Comparison of ENCODE assay signal across 1 cellular context in the genomic region with DNA sequence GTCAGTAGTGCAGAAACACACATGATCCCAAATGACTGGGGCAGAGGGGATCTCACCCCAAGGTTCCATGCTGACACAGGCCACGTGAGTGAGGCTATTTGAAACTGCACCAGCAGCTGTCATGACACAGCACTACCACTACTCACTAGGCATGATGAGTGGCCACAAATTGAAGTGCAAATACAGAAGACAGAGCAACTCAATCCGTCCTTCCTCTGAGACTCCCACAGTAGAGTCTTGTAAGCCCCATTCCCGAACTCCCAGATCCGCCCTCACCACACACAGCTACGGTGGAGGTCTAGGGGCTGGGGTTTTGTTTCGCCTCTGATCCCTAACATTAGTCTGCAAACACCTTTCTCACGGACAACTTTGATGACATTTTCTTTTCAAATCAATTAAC.
TF ChIP-seq lines count a peak whose summit lies in the region.

No MANE protein-coding gene starts in this region.

TF ChIP-seq in K562, 482 proteins besides CTCF, POLR2A, EP300 and RAD21 (continued from another document and continues in another):
- TF ChIP-seq, protein P1, sequence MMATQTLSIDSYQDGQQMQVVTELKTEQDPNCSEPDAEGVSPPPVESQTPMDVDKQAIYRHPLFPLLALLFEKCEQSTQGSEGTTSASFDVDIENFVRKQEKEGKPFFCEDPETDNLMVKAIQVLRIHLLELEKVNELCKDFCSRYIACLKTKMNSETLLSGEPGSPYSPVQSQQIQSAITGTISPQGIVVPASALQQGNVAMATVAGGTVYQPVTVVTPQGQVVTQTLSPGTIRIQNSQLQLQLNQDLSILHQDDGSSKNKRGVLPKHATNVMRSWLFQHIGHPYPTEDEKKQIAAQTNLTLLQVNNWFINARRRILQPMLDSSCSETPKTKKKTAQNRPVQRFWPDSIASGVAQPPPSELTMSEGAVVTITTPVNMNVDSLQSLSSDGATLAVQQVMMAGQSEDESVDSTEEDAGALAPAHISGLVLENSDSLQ (IDR thresholded peaks at IDR 0.05) = peak; percentile 92
- no peak for TF ChIP-seq MCM7 (IDR thresholded peaks at IDR 0.05)
- no peak for TF ChIP-seq ZNF583 (CRISPR knock-in tag; IDR thresholded peaks at IDR 0.05)
- TF ChIP-seq NFE2L1 (tag; IDR thresholded peaks at IDR 0.05; ENCODE audit: borderline replicate concordance, low read depth) = peak; percentile 47; the same call in 1 of the 2 replicates
- 0 out of 2 replicates have a peak, but pooled peaks have one; percentile 36 for TF ChIP-seq ZNF766 (CRISPR knock-in tag; conservative IDR thresholded peaks at IDR 0.05)
- no peak for TF ChIP-seq DDX20 (tag; IDR thresholded peaks at IDR 0.05; ENCODE audit: low read depth)
- TF ChIP-seq EHMT2 (IDR thresholded peaks at IDR 0.05) = peak; percentile 88
- no peak for TF ChIP-seq ASH1L (IDR thresholded peaks at IDR 0.05; ENCODE audit: borderline replicate concordance, low read depth, partially characterized antibody)
- TF ChIP-seq STAT5B (CRISPR knock-in tag; IDR thresholded peaks at IDR 0.05) = no peak
- TF ChIP-seq ESRRB (CRISPR knock-in tag; IDR thresholded peaks at IDR 0.05; ENCODE audit: borderline replicate concordance) = no peak
- TF ChIP-seq, protein P2, sequence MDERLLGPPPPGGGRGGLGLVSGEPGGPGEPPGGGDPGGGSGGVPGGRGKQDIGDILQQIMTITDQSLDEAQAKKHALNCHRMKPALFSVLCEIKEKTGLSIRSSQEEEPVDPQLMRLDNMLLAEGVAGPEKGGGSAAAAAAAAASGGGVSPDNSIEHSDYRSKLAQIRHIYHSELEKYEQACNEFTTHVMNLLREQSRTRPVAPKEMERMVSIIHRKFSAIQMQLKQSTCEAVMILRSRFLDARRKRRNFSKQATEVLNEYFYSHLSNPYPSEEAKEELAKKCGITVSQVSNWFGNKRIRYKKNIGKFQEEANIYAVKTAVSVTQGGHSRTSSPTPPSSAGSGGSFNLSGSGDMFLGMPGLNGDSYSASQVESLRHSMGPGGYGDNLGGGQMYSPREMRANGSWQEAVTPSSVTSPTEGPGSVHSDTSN (CRISPR knock-in tag; IDR thresholded peaks at IDR 0.05; ENCODE audit: low read depth) = no peak
- TF ChIP-seq, protein P2 (tag; conservative IDR thresholded peaks at IDR 0.05; ENCODE audit: low read depth) = peak; percentile 92
- TF ChIP-seq BACH1 (tag; IDR thresholded peaks at IDR 0.05) = peak; percentile 99
- TF ChIP-seq, protein P3, sequence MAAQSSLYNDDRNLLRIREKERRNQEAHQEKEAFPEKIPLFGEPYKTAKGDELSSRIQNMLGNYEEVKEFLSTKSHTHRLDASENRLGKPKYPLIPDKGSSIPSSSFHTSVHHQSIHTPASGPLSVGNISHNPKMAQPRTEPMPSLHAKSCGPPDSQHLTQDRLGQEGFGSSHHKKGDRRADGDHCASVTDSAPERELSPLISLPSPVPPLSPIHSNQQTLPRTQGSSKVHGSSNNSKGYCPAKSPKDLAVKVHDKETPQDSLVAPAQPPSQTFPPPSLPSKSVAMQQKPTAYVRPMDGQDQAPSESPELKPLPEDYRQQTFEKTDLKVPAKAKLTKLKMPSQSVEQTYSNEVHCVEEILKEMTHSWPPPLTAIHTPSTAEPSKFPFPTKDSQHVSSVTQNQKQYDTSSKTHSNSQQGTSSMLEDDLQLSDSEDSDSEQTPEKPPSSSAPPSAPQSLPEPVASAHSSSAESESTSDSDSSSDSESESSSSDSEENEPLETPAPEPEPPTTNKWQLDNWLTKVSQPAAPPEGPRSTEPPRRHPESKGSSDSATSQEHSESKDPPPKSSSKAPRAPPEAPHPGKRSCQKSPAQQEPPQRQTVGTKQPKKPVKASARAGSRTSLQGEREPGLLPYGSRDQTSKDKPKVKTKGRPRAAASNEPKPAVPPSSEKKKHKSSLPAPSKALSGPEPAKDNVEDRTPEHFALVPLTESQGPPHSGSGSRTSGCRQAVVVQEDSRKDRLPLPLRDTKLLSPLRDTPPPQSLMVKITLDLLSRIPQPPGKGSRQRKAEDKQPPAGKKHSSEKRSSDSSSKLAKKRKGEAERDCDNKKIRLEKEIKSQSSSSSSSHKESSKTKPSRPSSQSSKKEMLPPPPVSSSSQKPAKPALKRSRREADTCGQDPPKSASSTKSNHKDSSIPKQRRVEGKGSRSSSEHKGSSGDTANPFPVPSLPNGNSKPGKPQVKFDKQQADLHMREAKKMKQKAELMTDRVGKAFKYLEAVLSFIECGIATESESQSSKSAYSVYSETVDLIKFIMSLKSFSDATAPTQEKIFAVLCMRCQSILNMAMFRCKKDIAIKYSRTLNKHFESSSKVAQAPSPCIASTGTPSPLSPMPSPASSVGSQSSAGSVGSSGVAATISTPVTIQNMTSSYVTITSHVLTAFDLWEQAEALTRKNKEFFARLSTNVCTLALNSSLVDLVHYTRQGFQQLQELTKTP (IDR thresholded peaks at IDR 0.05; ENCODE audit: low read depth in 1 of 2, partially characterized antibody in 2 of 2) = peak in 1 of 2 experiments; percentile 69
- TF ChIP-seq JUND (IDR thresholded peaks at IDR 0.05; ENCODE audit: borderline replicate concordance, low read depth, low read length) = peak; percentile 77
- TF ChIP-seq JUND (tag; IDR thresholded peaks at IDR 0.05; ENCODE audit: borderline replicate concordance, low read depth, low read length) = peak; percentile 78; the same call in 1 of the 3 replicates
- TF ChIP-seq NFXL1 (CRISPR knock-in tag; IDR thresholded peaks at IDR 0.05) = no peak
- no peak for TF ChIP-seq U2AF1 (optimal IDR thresholded peaks at IDR 0.05; ENCODE audit: low read depth, low read length)
- TF ChIP-seq, protein P4, sequence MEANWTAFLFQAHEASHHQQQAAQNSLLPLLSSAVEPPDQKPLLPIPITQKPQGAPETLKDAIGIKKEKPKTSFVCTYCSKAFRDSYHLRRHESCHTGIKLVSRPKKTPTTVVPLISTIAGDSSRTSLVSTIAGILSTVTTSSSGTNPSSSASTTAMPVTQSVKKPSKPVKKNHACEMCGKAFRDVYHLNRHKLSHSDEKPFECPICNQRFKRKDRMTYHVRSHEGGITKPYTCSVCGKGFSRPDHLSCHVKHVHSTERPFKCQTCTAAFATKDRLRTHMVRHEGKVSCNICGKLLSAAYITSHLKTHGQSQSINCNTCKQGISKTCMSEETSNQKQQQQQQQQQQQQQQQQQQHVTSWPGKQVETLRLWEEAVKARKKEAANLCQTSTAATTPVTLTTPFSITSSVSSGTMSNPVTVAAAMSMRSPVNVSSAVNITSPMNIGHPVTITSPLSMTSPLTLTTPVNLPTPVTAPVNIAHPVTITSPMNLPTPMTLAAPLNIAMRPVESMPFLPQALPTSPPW (CRISPR knock-in tag; IDR thresholded peaks at IDR 0.05) = peak; percentile 17; the same call in 1 of the 2 replicates
- TF ChIP-seq BHLHE40 (IDR thresholded peaks at IDR 0.05; ENCODE audit: low read length) = peak; percentile 96
- TF ChIP-seq NR1H2 (CRISPR knock-in tag; IDR thresholded peaks at IDR 0.05) = no peak
- TF ChIP-seq SAP30 (IDR thresholded peaks at IDR 0.05; ENCODE audit: borderline replicate concordance, insufficient read depth, low read depth, low read length, poor library complexity, severe bottlenecking) = peak; percentile 91
- TF ChIP-seq RBM17 (IDR thresholded peaks at IDR 0.05; ENCODE audit: borderline replicate concordance, low read depth, low read length) = no peak
- TF ChIP-seq CBFA2T3 (IDR thresholded peaks at IDR 0.05) = peak; percentile 55
- no peak for TF ChIP-seq ZNF57 (CRISPR knock-in tag; IDR thresholded peaks at IDR 0.05)
- TF ChIP-seq ZNF830 (CRISPR knock-in tag; IDR thresholded peaks at IDR 0.05) = no peak
- TF ChIP-seq XRCC3 (IDR thresholded peaks at IDR 0.05) = no peak
- TF ChIP-seq LARP7 (IDR thresholded peaks at IDR 0.05) = no peak
- peak; percentile 92 to 94 for TF ChIP-seq FOXK2 (conservative IDR thresholded peaks at IDR 0.05 in 1 of 2, IDR thresholded peaks at IDR 0.05 in 1 of 2; ENCODE audit: low read depth in 2 of 2)
- TF ChIP-seq NBN (IDR thresholded peaks at IDR 0.05; ENCODE audit: low read depth) = peak; percentile 79
- no peak for TF ChIP-seq ZNF354B (CRISPR knock-in tag; IDR thresholded peaks at IDR 0.05)
- TF ChIP-seq MTA3 (IDR thresholded peaks at IDR 0.05; ENCODE audit: borderline replicate concordance) = peak; percentile 42; the same call in 1 of the 2 replicates
- no peak for TF ChIP-seq ZNF184 (CRISPR knock-in tag; IDR thresholded peaks at IDR 0.05)
- no peak for TF ChIP-seq SLC30A9 (CRISPR knock-in tag; IDR thresholded peaks at IDR 0.05)
- TF ChIP-seq, protein P5, sequence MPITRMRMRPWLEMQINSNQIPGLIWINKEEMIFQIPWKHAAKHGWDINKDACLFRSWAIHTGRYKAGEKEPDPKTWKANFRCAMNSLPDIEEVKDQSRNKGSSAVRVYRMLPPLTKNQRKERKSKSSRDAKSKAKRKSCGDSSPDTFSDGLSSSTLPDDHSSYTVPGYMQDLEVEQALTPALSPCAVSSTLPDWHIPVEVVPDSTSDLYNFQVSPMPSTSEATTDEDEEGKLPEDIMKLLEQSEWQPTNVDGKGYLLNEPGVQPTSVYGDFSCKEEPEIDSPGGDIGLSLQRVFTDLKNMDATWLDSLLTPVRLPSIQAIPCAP (CRISPR knock-in tag; IDR thresholded peaks at IDR 0.05; ENCODE audit: borderline replicate concordance) = no peak
- no peak for TF ChIP-seq KAT8 (IDR thresholded peaks at IDR 0.05; ENCODE audit: low read depth)
- TF ChIP-seq, protein P6, sequence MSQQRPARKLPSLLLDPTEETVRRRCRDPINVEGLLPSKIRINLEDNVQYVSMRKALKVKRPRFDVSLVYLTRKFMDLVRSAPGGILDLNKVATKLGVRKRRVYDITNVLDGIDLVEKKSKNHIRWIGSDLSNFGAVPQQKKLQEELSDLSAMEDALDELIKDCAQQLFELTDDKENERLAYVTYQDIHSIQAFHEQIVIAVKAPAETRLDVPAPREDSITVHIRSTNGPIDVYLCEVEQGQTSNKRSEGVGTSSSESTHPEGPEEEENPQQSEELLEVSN (IDR thresholded peaks at IDR 0.05; ENCODE audit: borderline replicate concordance in 1 of 2, extremely low read depth in 1 of 2, insufficient read depth in 1 of 2, insufficient read length in 1 of 2, low read depth in 1 of 2, low read length in 1 of 2, poor library complexity in 1 of 2, severe bottlenecking in 1 of 2) = peak; percentile 65 to 76
- TF ChIP-seq ZSCAN32 (CRISPR knock-in tag; IDR thresholded peaks at IDR 0.05) = no peak
- no peak for TF ChIP-seq THRAP3 (IDR thresholded peaks at IDR 0.05; ENCODE audit: borderline replicate concordance)
- TF ChIP-seq GATA2 (CRISPR knock-in tag; IDR thresholded peaks at IDR 0.05) = no peak
- TF ChIP-seq KHSRP (IDR thresholded peaks at IDR 0.05) = no peak
- TF ChIP-seq, protein P7, sequence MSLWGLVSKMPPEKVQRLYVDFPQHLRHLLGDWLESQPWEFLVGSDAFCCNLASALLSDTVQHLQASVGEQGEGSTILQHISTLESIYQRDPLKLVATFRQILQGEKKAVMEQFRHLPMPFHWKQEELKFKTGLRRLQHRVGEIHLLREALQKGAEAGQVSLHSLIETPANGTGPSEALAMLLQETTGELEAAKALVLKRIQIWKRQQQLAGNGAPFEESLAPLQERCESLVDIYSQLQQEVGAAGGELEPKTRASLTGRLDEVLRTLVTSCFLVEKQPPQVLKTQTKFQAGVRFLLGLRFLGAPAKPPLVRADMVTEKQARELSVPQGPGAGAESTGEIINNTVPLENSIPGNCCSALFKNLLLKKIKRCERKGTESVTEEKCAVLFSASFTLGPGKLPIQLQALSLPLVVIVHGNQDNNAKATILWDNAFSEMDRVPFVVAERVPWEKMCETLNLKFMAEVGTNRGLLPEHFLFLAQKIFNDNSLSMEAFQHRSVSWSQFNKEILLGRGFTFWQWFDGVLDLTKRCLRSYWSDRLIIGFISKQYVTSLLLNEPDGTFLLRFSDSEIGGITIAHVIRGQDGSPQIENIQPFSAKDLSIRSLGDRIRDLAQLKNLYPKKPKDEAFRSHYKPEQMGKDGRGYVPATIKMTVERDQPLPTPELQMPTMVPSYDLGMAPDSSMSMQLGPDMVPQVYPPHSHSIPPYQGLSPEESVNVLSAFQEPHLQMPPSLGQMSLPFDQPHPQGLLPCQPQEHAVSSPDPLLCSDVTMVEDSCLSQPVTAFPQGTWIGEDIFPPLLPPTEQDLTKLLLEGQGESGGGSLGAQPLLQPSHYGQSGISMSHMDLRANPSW (CRISPR knock-in tag; IDR thresholded peaks at IDR 0.05) = no peak
- TF ChIP-seq, protein P8, sequence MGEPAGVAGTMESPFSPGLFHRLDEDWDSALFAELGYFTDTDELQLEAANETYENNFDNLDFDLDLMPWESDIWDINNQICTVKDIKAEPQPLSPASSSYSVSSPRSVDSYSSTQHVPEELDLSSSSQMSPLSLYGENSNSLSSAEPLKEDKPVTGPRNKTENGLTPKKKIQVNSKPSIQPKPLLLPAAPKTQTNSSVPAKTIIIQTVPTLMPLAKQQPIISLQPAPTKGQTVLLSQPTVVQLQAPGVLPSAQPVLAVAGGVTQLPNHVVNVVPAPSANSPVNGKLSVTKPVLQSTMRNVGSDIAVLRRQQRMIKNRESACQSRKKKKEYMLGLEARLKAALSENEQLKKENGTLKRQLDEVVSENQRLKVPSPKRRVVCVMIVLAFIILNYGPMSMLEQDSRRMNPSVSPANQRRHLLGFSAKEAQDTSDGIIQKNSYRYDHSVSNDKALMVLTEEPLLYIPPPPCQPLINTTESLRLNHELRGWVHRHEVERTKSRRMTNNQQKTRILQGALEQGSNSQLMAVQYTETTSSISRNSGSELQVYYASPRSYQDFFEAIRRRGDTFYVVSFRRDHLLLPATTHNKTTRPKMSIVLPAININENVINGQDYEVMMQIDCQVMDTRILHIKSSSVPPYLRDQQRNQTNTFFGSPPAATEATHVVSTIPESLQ (CRISPR knock-in tag; IDR thresholded peaks at IDR 0.05) = no peak
- TF ChIP-seq STAG1 (CRISPR knock-in tag; IDR thresholded peaks at IDR 0.05; ENCODE audit: borderline replicate concordance) = no peak
- TF ChIP-seq, protein P9, sequence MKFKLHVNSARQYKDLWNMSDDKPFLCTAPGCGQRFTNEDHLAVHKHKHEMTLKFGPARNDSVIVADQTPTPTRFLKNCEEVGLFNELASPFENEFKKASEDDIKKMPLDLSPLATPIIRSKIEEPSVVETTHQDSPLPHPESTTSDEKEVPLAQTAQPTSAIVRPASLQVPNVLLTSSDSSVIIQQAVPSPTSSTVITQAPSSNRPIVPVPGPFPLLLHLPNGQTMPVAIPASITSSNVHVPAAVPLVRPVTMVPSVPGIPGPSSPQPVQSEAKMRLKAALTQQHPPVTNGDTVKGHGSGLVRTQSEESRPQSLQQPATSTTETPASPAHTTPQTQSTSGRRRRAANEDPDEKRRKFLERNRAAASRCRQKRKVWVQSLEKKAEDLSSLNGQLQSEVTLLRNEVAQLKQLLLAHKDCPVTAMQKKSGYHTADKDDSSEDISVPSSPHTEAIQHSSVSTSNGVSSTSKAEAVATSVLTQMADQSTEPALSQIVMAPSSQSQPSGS (CRISPR knock-in tag; IDR thresholded peaks at IDR 0.05) = no peak
- no peak for TF ChIP-seq KLF1 (tag; IDR thresholded peaks at IDR 0.05)
- TF ChIP-seq KDM4B (IDR thresholded peaks at IDR 0.05; ENCODE audit: borderline replicate concordance in 2 of 2, low read depth in 1 of 2) = no peak
- TF ChIP-seq PHB (CRISPR knock-in tag; IDR thresholded peaks at IDR 0.05) = no peak
- no peak for TF ChIP-seq ZNF785 (CRISPR knock-in tag; IDR thresholded peaks at IDR 0.05)
- TF ChIP-seq ZNF311 (CRISPR knock-in tag; IDR thresholded peaks at IDR 0.05) = no peak
- peak; percentile 27 to 32; a peak in 2 of 4 replicates for TF ChIP-seq NRF1 (conservative IDR thresholded peaks at IDR 0.05 in 1 of 2, IDR thresholded peaks at IDR 0.05 in 1 of 2)
